In the genomic region with DNA sequence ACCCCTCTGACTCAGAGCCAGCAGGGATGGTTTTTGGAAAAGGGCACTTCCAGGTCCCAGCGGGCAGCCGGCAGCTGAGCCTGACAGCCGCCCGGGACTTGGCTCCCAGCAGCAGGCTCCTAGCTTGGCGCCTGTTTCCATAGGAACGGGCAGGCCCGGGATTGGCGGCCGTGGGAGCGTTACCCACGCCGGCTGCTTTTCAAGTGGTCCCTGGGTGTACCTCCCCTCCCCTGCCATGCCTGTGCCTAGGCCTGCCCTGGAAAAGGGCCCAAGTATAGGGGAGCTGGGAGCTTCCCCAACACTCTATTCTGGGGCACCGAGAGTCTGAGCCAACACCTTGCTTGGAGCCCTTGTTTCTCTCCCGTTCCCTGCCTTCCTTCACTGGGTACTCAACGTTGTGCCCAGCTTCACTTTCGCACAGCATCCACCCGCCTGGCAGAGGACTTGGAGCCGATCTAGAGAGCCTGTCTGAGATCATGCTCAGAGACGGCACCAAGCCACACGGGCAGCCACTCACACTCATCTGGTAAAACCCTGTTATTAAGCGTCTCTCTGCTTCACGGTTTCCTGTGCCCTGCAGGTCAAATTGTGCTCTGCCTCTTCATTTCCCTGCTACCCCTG, we compare ENCODE assay signal across 15 cellular contexts.
DNase-seq lines count a peak whose midpoint lies in the region; ATAC-seq and TF ChIP-seq lines count a peak whose summit lies in the region.
"Had no signal": no experiment of that assay in that cellular context is flagged by ENCODE, and none has a peak within 500 bp of the region (broad histone marks: within the 10 kb centered on the region; RNA-seq: fewer than 3 reads in every experiment).

No MANE protein-coding gene starts in this region.

- no peak for ATAC-seq in HG03354 (IDR thresholded peaks at IDR 0.05; ENCODE audit: poor library complexity, severe bottlenecking, unreplicated experiment)
- ATAC-seq: effector memory CD8-positive, alpha-beta T cell had no signal

- H3K27ac Mint-ChIP-seq in H9: no peak overlapping the region
- H3K27ac Mint-ChIP-seq in chondrocyte (ENCODE audit: unreplicated experiment): peak overlapping the region; percentile 27
- H3K27ac Mint-ChIP-seq: CD8-positive, alpha-beta memory T cell; effector memory CD8-positive, alpha-beta T cell; memory B cell had no signal

- intact Hi-C loops in posterior cingulate gyrus (cut with DNase I): no loop called here

- no peak overlapping the region for H3K56ac ChIP-seq in H9 (ENCODE audit: insufficient read length, low read depth, low read length)

- no peak overlapping the region for H4K5ac ChIP-seq in H9 (ENCODE audit: insufficient read length, low read depth, low read length)

- DNase-seq in H9 (peak; percentile 36), NCI-H2227 (lab: John Stamatoyannopoulos, UW; ENCODE audit: unreplicated experiment) (peak; percentile 86), chondrocyte (ENCODE audit: low spot score) (no peak), posterior cingulate gyrus (peak; percentile 19 to 93 (median 54)), SKM-1 (lab: John Stamatoyannopoulos, UW; ENCODE audit: unreplicated experiment) (no peak), Karpas-422 (no peak), GM19238 (ENCODE audit: insufficient read length, low spot score) (no peak)
- DNase-seq: CD8-positive, alpha-beta memory T cell; effector memory CD8-positive, alpha-beta T cell; NCI-H187 treated with DMSO at 0.1 percent for 48 hours had no signal

- no peak overlapping the region for H2BK5ac ChIP-seq in H9 (ENCODE audit: insufficient read length, low read length)

- no peaks in the 10 kb centered on the region for H3K79me1 ChIP-seq in H9 (ENCODE audit: insufficient read depth, low read depth, low read length, poor library complexity, severe bottlenecking)

- H2AK5ac ChIP-seq in H9 (ENCODE audit: insufficient read length, low read length): no peak overlapping the region

- H3K4me3 Mint-ChIP-seq in H9 (no peak overlapping the region), chondrocyte (ENCODE audit: unreplicated experiment) (no peak overlapping the region)
- H3K4me3 Mint-ChIP-seq: activated naive CD8-positive, alpha-beta T cell; CD8-positive, alpha-beta memory T cell; effector memory CD8-positive, alpha-beta T cell; memory B cell had no signal

- H2AFZ ChIP-seq in H9 (ENCODE audit: low read length) (no peak overlapping the region), Karpas-422 (ENCODE audit: low read length) (no peak overlapping the region)

- no peak overlapping the region for H4K91ac ChIP-seq in H9 (ENCODE audit: insufficient read length, low read depth, low read length)

- no peak overlapping the region for H2BK15ac ChIP-seq in H9 (ENCODE audit: low read depth, low read length)

- H3K4me1 ChIP-seq in H9 (ENCODE audit: insufficient read depth, low read length) (no peaks in the 10 kb centered on the region), Karpas-422 (ENCODE audit: low read length) (peaks cover 7% of the 10 kb centered on the region)

- peaks cover 1 to 4% (median 3%) of the 10 kb centered on the region in 3 experiments; a peak in 2 of 7 replicates for H3K36me3 Mint-ChIP-seq in H9 (ENCODE audit: insufficient read depth in 1 of 3, low read depth in 3 of 3)
- no peaks in the 10 kb centered on the region for H3K36me3 Mint-ChIP-seq in chondrocyte (ENCODE audit: low read depth)
- H3K36me3 Mint-ChIP-seq: activated naive CD8-positive, alpha-beta T cell; CD8-positive, alpha-beta memory T cell; memory B cell had no signal

- H3K27me3 ChIP-seq in H9 (ENCODE audit: insufficient read depth, low read length): no peaks in the 10 kb centered on the region
- no peaks in the 10 kb centered on the region for H3K27me3 ChIP-seq in Karpas-422 (ENCODE audit: low read length)
- H3K27me3 ChIP-seq: tibial nerve had no signal

- H4K8ac ChIP-seq in H9 (replicated peaks; ENCODE audit: insufficient read length, low read depth, low read length): no peak overlapping the region

- no peak overlapping the region for H2BK20ac ChIP-seq in H9 (ENCODE audit: low read depth, low read length, poor library complexity, severe bottlenecking)

- no peak overlapping the region for H3K4ac ChIP-seq in H9 (ENCODE audit: low read depth, low read length)

- H3K9ac ChIP-seq in H9 (ENCODE audit: extremely low read depth, insufficient read length, low read length) (no peak overlapping the region), Karpas-422 (ENCODE audit: low read length) (no peak overlapping the region)

- H3K9me3 Mint-ChIP-seq in H9 (peaks cover 58 to 62% of the 10 kb centered on the region in 2 experiments), chondrocyte (ENCODE audit: low read depth) (peaks cover 10% of the 10 kb centered on the region)
- H3K9me3 Mint-ChIP-seq: CD8-positive, alpha-beta memory T cell; effector memory CD8-positive, alpha-beta T cell; memory B cell had no signal

- H3K4me1 Mint-ChIP-seq in H9: peaks cover 0 to 7% of the 10 kb centered on the region in 2 experiments; a peak in 3 of 4 replicates
- peaks cover 15% of the 10 kb centered on the region for H3K4me1 Mint-ChIP-seq in chondrocyte (ENCODE audit: low read depth)

- no peak overlapping the region for H3K18ac ChIP-seq in H9 (ENCODE audit: insufficient read length, low read depth, low read length)

- no peak overlapping the region for H3T11ph ChIP-seq in H9 (ENCODE audit: low read length)

- H3K9me2 ChIP-seq in Karpas-422 (replicated peaks; ENCODE audit: insufficient read depth, low read length): no peaks in the 10 kb centered on the region

- H3K23me2 ChIP-seq in H9 (ENCODE audit: insufficient read length, low read depth, low read length, poor library complexity, severe bottlenecking): no peaks in the 10 kb centered on the region

- H2BK120ac ChIP-seq in H9 (ENCODE audit: low read depth, low read length, poor library complexity, severe bottlenecking): no peak overlapping the region

- no peak overlapping the region for H3K14ac ChIP-seq in H9 (ENCODE audit: insufficient read depth, low read length)

- H3K4me2 ChIP-seq in H9 (ENCODE audit: insufficient read depth, insufficient read length, low read length) (no peak overlapping the region), Karpas-422 (ENCODE audit: low read depth, low read length, poor library complexity, severe bottlenecking) (no peak overlapping the region)

- H4K20me1 ChIP-seq in H9 (ENCODE audit: control insufficient read depth, insufficient read depth, insufficient read length): no peaks in the 10 kb centered on the region
- no peaks in the 10 kb centered on the region for H4K20me1 ChIP-seq in Karpas-422 (ENCODE audit: insufficient read depth, low read depth, low read length)

- TF ChIP-seq CTCF in H9 (conservative IDR thresholded peaks at IDR 0.05) (no peak), chondrocyte (IDR thresholded peaks at IDR 0.05) (no peak)

- H3K27ac ChIP-seq in H9 (ENCODE audit: insufficient read length, low read depth, low read length) (no peak overlapping the region), Karpas-422 (ENCODE audit: low read length) (no peak overlapping the region)
- H3K27ac ChIP-seq: heart right ventricle had no signal

- H3K4me3 ChIP-seq in Karpas-422 (ENCODE audit: low read length): no peak overlapping the region
- H3K4me3 ChIP-seq: heart right ventricle, tibial nerve had no signal

- no CpG with 5 or more reads among the region's 22 CpGs for WGBS in H9 (ENCODE audit: extremely low coverage, insufficient read length, low lambda C conversion rate)

- H3K36me3 ChIP-seq in Karpas-422 (ENCODE audit: insufficient read depth, low read length): no peaks in the 10 kb centered on the region
- H3K36me3 ChIP-seq: heart right ventricle, tibial nerve had no signal

- H3K23ac ChIP-seq in H9 (ENCODE audit: insufficient read length, low read depth, low read length): no peak overlapping the region

- H3K27me3 Mint-ChIP-seq in H9 (ENCODE audit: low read depth): peaks cover 5% of the 10 kb centered on the region
- H3K27me3 Mint-ChIP-seq in chondrocyte (ENCODE audit: low read depth): peaks cover 12% of the 10 kb centered on the region
- H3K27me3 Mint-ChIP-seq: activated naive CD8-positive, alpha-beta T cell had no signal

- H3K79me2 ChIP-seq in H9 (ENCODE audit: insufficient read depth, low read length): no peaks in the 10 kb centered on the region
- no peaks in the 10 kb centered on the region for H3K79me2 ChIP-seq in Karpas-422 (ENCODE audit: low read length)

- H2BK12ac ChIP-seq in H9 (ENCODE audit: insufficient read length, low read depth, low read length): no peak overlapping the region

- H3K9me3 ChIP-seq in H9 (ENCODE audit: control insufficient read depth, low read depth, low read length): no peaks in the 10 kb centered on the region
- no peaks in the 10 kb centered on the region for H3K9me3 ChIP-seq in Karpas-422 (ENCODE audit: low read length)
- H3K9me3 ChIP-seq: heart right ventricle, tibial nerve had no signal

Comparison
In these comparisons a context has a peak if more than half of its experiments do, and no peak if none do; other contexts are left out.
1. DNase-seq: peak in H9 (single experiment), NCI-H2227 (single experiment) and posterior cingulate gyrus (10 of 10); none in chondrocyte (single experiment), SKM-1 (single experiment), Karpas-422 (single experiment) and GM19238 (single experiment).